9 cellular contexts compared by ENCODE assay signal in the genomic region with DNA sequence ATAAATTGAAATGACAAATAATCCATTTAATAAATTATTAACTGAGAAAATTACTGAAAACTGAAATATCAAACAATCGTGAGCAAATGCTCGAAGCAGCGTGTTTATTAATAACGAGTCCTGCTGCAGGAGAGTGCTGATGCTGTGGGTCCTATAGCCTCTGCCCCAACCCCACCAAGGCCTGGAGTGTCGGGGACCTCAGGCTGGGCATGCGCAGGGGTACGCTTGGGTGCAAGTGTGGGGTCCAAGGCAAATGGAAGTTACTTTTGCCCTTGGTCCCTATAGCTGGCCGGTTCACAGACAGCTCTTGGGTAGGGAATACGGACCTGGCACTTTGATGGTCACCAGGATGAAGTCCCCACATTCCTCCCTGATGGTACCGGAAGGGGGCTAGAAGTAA. TPM values are rescaled to one million over a fixed set of nuclear protein-coding genes. Genes with fewer than 3 reads are reported as not detected.
"Had no signal": no experiment of that assay in that cellular context is flagged by ENCODE, and none has a peak within 500 bp of the region (broad histone marks: within the 10 kb centered on the region; RNA-seq: fewer than 3 reads in every experiment).

No MANE protein-coding gene starts in this region.

- FAIRE-seq: HepG2, HTR-8/SVneo had no signal

- H3K27ac ChIP-seq: HL-60, KMS-11 had no signal

- H3K4me2 ChIP-seq: KMS-11 had no signal

- ATAC-seq: HepG2 had no signal

- H3K9ac ChIP-seq: KMS-11 had no signal

- DNase-seq: IMR-90, KBM-7, KG1 had no signal

RNA-seq across cellular contexts. Expression of gene CELF4, which starts 43.3 kb away (rescaled TPM):
- total RNA-seq: HepG2, HT-29, HT1080, IMR-90 had no signal
- polyA plus RNA-seq: HepG2, IMR-90 had no signal
